In the genomic region with DNA sequence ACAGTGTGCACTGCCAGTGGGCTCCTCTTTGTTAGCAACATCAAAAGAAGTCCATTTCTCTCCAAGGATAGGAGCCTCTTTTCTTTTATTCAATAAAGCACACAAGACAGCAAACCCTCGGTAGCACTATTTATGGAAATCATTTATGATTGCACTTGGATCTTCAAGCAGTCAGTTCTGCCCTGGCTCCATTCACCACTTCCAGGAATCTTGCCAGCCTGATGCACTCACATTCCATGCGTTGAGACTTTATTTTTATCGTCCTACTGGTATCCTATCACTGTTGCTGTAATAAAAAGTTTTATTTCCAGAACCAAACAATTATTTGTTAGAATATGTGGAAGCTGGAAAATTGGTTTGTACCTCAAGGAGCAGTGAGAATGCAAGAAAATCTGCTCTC, we compare ENCODE assay signal across 18 cellular contexts.
"Had no signal": no experiment of that assay in that cellular context is flagged by ENCODE, and none has a peak within 500 bp of the region (broad histone marks: within the 10 kb centered on the region; RNA-seq: fewer than 3 reads in every experiment).

No MANE protein-coding gene starts in this region.

- ATAC-seq: activated CD8-positive, alpha-beta T cell treated with anti-CD3 and anti-CD28 coated beads, Interleukin-2, amount 10 ng/mL, durations not matched to agents 7 days and 5 days; activated naive CD8-positive, alpha-beta T cell treated with anti-CD3 and anti-CD28 coated beads, Interleukin-2, amount 50 U/mL, for 24 hours; natural killer cell treated with Interleukin-12 subunit alpha and Interleukin-12 subunit beta and Interleukin-15 and Interleukin-18, amount 100 ng/mL, for 72 hours had no signal

- H3K4me3 ChIP-seq: ascending aorta, lung, stomach, thyroid gland, uterus had no signal

- H3K9me3 Mint-ChIP-seq: activated naive CD8-positive, alpha-beta T cell treated with anti-CD3 and anti-CD28 coated beads, Interleukin-2, amount 50 U/mL, for 24 hours; activated T-helper 1 cell treated with anti-CD3 and anti-CD28 coated beads, Interleukin-12 subunit alpha, Interleukin-12 subunit beta, Interleukin-2, Interleukin-4 antibody, amounts not matched to agents 30 ng/mL and 10 ng/mL and 1 ng/mL, durations not matched to agents 14 hours and 24 hours and 36 hours had no signal

- H3K4me1 Mint-ChIP-seq: activated naive CD8-positive, alpha-beta T cell treated with anti-CD3 and anti-CD28 coated beads, Interleukin-2, amount 50 U/mL, for 24 hours had no signal

- H3K4me1 ChIP-seq: ascending aorta, stomach, uterus had no signal

- H3K36me3 ChIP-seq: ascending aorta, stomach, thyroid gland, uterus had no signal

- H3K27ac Mint-ChIP-seq: activated CD8-positive, alpha-beta T cell treated with anti-CD3 and anti-CD28 coated beads, Interleukin-2, amount 10 ng/mL, durations not matched to agents 7 days and 5 days; activated naive CD8-positive, alpha-beta T cell treated with anti-CD3 and anti-CD28 coated beads, Interleukin-2, amount 50 U/mL, for 24 hours; activated T-helper 1 cell treated with anti-CD3 and anti-CD28 coated beads, Interleukin-12 subunit alpha, Interleukin-12 subunit beta, Interleukin-2, Interleukin-4 antibody, amounts not matched to agents 30 ng/mL and 10 ng/mL and 1 ng/mL, durations not matched to agents 14 hours and 24 hours and 36 hours; natural killer cell treated with Interleukin-12 subunit alpha and Interleukin-12 subunit beta and Interleukin-15 and Interleukin-18, amount 100 ng/mL, for 72 hours had no signal

- H3K4me3 Mint-ChIP-seq: activated CD8-positive, alpha-beta T cell treated with anti-CD3 and anti-CD28 coated beads, Interleukin-2, amount 10 ng/mL, durations not matched to agents 7 days and 5 days; activated naive CD8-positive, alpha-beta T cell treated with anti-CD3 and anti-CD28 coated beads, Interleukin-2, amount 50 U/mL, for 24 hours; activated T-helper 1 cell treated with anti-CD3 and anti-CD28 coated beads, Interleukin-12 subunit alpha, Interleukin-12 subunit beta, Interleukin-2, Interleukin-4 antibody, amounts not matched to agents 30 ng/mL and 10 ng/mL and 1 ng/mL, durations not matched to agents 14 hours and 24 hours and 36 hours; natural killer cell treated with Interleukin-12 subunit alpha and Interleukin-12 subunit beta and Interleukin-15 and Interleukin-18, amount 100 ng/mL, for 72 hours had no signal

- H3K27me3 Mint-ChIP-seq: natural killer cell treated with Interleukin-12 subunit alpha and Interleukin-12 subunit beta and Interleukin-15 and Interleukin-18, amount 100 ng/mL, for 72 hours had no signal

- H3K27ac ChIP-seq: ascending aorta, epithelial cell of prostate, stomach, thyroid gland, uterus had no signal

- H3K9me3 ChIP-seq: ascending aorta, stomach, thyroid gland, uterus had no signal

- DNase-seq: activated CD4-positive, alpha-beta T cell treated with anti-CD3 and anti-CD28 coated beads for 48 hours; activated CD8-positive, alpha-beta memory T cell treated with anti-CD3 and anti-CD28 coated beads, Interleukin-2, amount 50 U/mL, for 48 hours; activated CD8-positive, alpha-beta T cell treated with anti-CD3 and anti-CD28 coated beads, Interleukin-2, amount 10 ng/mL, durations not matched to agents 7 days and 5 days; activated naive CD4-positive, alpha-beta T cell treated with Interleukin-2 at 50 U/mL for 16 hours; activated naive CD8-positive, alpha-beta T cell treated with anti-CD3 and anti-CD28 coated beads, Interleukin-2, amount 50 U/mL, for 24 hours; caudate nucleus; cortex of kidney; effector memory CD4-positive, alpha-beta T cell; stimulated activated CD4-positive, alpha-beta T cell treated with anti-CD3 and anti-CD28 coated beads, Interleukin-15, amount 100 ng/mL, for 24 hours; stimulated activated CD4-positive, alpha-beta T cell treated with anti-CD3 and anti-CD28 coated beads, Interleukin-4, amount 100 ng/mL, for 4 hours; stomach; thyroid gland; uterus had no signal

- H3K36me3 Mint-ChIP-seq: natural killer cell treated with Interleukin-12 subunit alpha and Interleukin-12 subunit beta and Interleukin-15 and Interleukin-18, amount 100 ng/mL, for 72 hours had no signal

- H3K27me3 ChIP-seq: ascending aorta, stomach, thyroid gland, uterus had no signal
